28 cellular contexts compared by ENCODE assay signal in the genomic region with DNA sequence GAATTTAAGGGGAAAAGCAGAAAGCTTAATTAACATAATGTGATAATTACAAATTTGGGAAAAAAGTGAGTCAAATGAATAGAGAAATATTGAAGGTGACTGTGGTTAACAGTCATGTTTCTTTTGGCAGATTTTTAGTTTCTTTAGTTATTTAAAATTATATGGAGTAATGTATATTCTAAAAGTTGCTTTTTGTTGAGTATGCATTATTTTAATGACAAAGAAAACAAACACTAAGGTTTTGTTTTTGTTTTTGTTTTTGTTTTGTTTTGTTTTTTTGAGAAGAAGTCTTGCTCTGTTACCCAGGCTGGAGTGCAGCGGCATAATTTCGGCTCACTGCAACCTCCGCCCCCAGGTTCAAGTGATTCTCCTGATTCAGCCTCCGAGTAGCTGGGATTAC. TPM values are rescaled to one million over a fixed set of nuclear protein-coding genes. Genes with fewer than 3 reads are reported as not detected.
"Had no signal": no experiment of that assay in that cellular context is flagged by ENCODE, and none has a peak within 500 bp of the region (broad histone marks: within the 10 kb centered on the region; RNA-seq: fewer than 3 reads in every experiment).

No MANE protein-coding gene starts in this region.

- ATAC-seq: naive thymus-derived CD4-positive, alpha-beta T cell; natural killer cell; psoas muscle; right cardiac atrium; stimulated activated memory B cell treated with anti-CD40 and anti-IgM and Interleukin-4, amounts not matched to agents 10 μg/mL and 1 μg/mL and 100 μg/mL, for 72 hours; stimulated activated naive CD8-positive, alpha-beta T cell treated with anti-CD3 and anti-CD28 coated beads, Interleukin-15, amount 100 ng/mL, for 72 hours; stimulated activated naive CD8-positive, alpha-beta T cell treated with anti-CD3 and anti-CD28 coated beads, Interleukin-15, Interleukin-2, amounts not matched to agents 100 U/mL and 50 U/mL, for 24 hours had no signal

- H3K27ac ChIP-seq: neural progenitor cell, ovary, parathyroid adenoma, psoas muscle, sigmoid colon, spleen, suprapubic skin, testis, tibial artery, transverse colon, upper lobe of right lung, uterus had no signal

- H3K27me3 ChIP-seq: neural progenitor cell, ovary, sigmoid colon, spleen, suprapubic skin, testis, tibial artery, transverse colon, upper lobe of right lung, uterus had no signal

- FAIRE-seq: small intestine had no signal

- H3K4me2 ChIP-seq: neural progenitor cell had no signal

- DNase-seq: naive thymus-derived CD4-positive, alpha-beta T cell; natural killer cell; occipital lobe; ovary; posterior cingulate gyrus; psoas muscle; right cardiac atrium; sigmoid colon; small intestine; spleen; stimulated activated CD4-positive, alpha-beta T cell treated with anti-CD3 and anti-CD28 coated beads, Interleukin-12 subunit alpha, Interleukin-12 subunit beta, amount 100 ng/mL, for 4 hours; stimulated activated CD4-positive, alpha-beta T cell treated with anti-CD3 and anti-CD28 coated beads, Interleukin-1b, Interleukin-23, amount 100 ng/mL, for 48 hours; stimulated activated CD4-positive, alpha-beta T cell treated with anti-CD3 and anti-CD28 coated beads, Interleukin-4, amount 100 ng/mL, for 1 hour; stimulated activated CD4-positive, alpha-beta T cell treated with anti-CD3 and anti-CD28 coated beads, Interleukin-4, amount 100 ng/mL, for 4 hours; stimulated activated CD8-positive, alpha-beta memory T cell treated with anti-CD3 and anti-CD28 coated beads, Interleukin-4, amount 100 ng/mL, for 48 hours; stimulated activated naive CD4-positive, alpha-beta T cell; stimulated activated naive CD8-positive, alpha-beta T cell treated with anti-CD3 and anti-CD28 coated beads, Interleukin-15, amount 100 ng/mL, for 72 hours; stimulated activated naive CD8-positive, alpha-beta T cell treated with anti-CD3 and anti-CD28 coated beads, Interleukin-15, Interleukin-2, amounts not matched to agents 100 U/mL and 50 U/mL, for 24 hours; substantia nigra; testis; tibial artery; transverse colon; upper lobe of right lung; uterus had no signal

- H3K9ac ChIP-seq: neural progenitor cell, parathyroid adenoma had no signal

- H3K36me3 ChIP-seq: neural progenitor cell, ovary, sigmoid colon, spleen, suprapubic skin, tibial artery, transverse colon, upper lobe of right lung, uterus had no signal

- H3K9me3 ChIP-seq: ovary, psoas muscle, sigmoid colon, spleen, suprapubic skin, testis, tibial artery, transverse colon, upper lobe of right lung, uterus had no signal

- H3K79me2 ChIP-seq: parathyroid adenoma had no signal

- H3K4me1 ChIP-seq: neural progenitor cell, parathyroid adenoma, psoas muscle, sigmoid colon, spleen, suprapubic skin, testis, transverse colon, upper lobe of right lung, uterus had no signal

- H3K4me3 ChIP-seq: neural progenitor cell, ovary, psoas muscle, sigmoid colon, spleen, suprapubic skin, testis, tibial artery, transverse colon, upper lobe of right lung, uterus had no signal

- H2AFZ ChIP-seq: neural progenitor cell, parathyroid adenoma had no signal

RNA-seq across cellular contexts. Expression of a gene that starts 30.3 kb away (rescaled TPM):
- polyA plus RNA-seq: naive thymus-derived CD4-positive, alpha-beta T cell had no signal
